In the genomic region with DNA sequence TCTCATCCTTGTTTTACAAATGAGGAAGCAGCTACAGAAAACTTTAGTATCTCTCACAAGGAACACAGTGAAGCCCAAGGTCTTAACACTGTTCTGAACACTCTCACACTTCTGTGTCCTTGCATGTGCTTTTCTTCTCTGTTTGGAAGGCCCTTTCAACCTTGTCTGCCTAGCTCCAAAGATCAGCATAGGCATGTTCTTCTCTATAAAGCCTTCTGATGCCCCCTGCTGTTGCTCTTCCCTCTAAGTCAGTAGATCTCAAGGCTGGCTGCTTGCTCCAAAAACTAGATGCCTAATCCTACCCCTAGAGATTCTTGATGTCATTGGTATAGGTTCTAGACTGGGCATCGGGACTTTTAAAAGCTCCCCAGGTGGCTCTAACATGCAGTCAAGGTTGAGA, we compare ENCODE assay signal across 1 cellular context.
A peak's percentile ranks its signal among the peaks of the same experiment; 100 is the strongest.
TF ChIP-seq lines count a peak whose summit lies in the region.

No MANE protein-coding gene starts in this region.

TF ChIP-seq in HepG2, 621 proteins besides CTCF, POLR2A, EP300 and RAD21:
- TF ChIP-seq, protein P1, sequence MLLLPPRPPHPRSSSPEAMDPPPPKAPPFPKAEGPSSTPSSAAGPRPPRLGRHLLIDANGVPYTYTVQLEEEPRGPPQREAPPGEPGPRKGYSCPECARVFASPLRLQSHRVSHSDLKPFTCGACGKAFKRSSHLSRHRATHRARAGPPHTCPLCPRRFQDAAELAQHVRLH (CRISPR knock-in tag; IDR thresholded peaks at IDR 0.05; ENCODE audit: borderline replicate concordance, low read depth) = no peak
- TF ChIP-seq ZNF678 (CRISPR knock-in tag; IDR thresholded peaks at IDR 0.05) = no peak
- TF ChIP-seq HNF4A (CRISPR knock-in tag; IDR thresholded peaks at IDR 0.05) = peak; percentile 65
- TF ChIP-seq RXRB (CRISPR knock-in tag; IDR thresholded peaks at IDR 0.05; ENCODE audit: borderline replicate concordance) = 0 out of 2 replicates have a peak, but pooled peaks have one; percentile 22
- peak; percentile 59; the same call in 1 of the 2 replicates for TF ChIP-seq GATAD2A (CRISPR knock-in tag; IDR thresholded peaks at IDR 0.05)
- TF ChIP-seq NCOA5 (CRISPR knock-in tag; IDR thresholded peaks at IDR 0.05) = no peak
- TF ChIP-seq, protein P2, sequence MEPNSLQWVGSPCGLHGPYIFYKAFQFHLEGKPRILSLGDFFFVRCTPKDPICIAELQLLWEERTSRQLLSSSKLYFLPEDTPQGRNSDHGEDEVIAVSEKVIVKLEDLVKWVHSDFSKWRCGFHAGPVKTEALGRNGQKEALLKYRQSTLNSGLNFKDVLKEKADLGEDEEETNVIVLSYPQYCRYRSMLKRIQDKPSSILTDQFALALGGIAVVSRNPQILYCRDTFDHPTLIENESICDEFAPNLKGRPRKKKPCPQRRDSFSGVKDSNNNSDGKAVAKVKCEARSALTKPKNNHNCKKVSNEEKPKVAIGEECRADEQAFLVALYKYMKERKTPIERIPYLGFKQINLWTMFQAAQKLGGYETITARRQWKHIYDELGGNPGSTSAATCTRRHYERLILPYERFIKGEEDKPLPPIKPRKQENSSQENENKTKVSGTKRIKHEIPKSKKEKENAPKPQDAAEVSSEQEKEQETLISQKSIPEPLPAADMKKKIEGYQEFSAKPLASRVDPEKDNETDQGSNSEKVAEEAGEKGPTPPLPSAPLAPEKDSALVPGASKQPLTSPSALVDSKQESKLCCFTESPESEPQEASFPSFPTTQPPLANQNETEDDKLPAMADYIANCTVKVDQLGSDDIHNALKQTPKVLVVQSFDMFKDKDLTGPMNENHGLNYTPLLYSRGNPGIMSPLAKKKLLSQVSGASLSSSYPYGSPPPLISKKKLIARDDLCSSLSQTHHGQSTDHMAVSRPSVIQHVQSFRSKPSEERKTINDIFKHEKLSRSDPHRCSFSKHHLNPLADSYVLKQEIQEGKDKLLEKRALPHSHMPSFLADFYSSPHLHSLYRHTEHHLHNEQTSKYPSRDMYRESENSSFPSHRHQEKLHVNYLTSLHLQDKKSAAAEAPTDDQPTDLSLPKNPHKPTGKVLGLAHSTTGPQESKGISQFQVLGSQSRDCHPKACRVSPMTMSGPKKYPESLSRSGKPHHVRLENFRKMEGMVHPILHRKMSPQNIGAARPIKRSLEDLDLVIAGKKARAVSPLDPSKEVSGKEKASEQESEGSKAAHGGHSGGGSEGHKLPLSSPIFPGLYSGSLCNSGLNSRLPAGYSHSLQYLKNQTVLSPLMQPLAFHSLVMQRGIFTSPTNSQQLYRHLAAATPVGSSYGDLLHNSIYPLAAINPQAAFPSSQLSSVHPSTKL (CRISPR knock-in tag; IDR thresholded peaks at IDR 0.05) = no peak
- TF ChIP-seq ZNF451 (CRISPR knock-in tag; IDR thresholded peaks at IDR 0.05) = no peak
- peak; percentile 91 for TF ChIP-seq SMC3 (IDR thresholded peaks at IDR 0.05; ENCODE audit: low read length)
- TF ChIP-seq ZNF792 (CRISPR knock-in tag; IDR thresholded peaks at IDR 0.05) = no peak
- peak; percentile 92 for TF ChIP-seq STAG1 (CRISPR knock-in tag; IDR thresholded peaks at IDR 0.05)
- TF ChIP-seq, protein P3, sequence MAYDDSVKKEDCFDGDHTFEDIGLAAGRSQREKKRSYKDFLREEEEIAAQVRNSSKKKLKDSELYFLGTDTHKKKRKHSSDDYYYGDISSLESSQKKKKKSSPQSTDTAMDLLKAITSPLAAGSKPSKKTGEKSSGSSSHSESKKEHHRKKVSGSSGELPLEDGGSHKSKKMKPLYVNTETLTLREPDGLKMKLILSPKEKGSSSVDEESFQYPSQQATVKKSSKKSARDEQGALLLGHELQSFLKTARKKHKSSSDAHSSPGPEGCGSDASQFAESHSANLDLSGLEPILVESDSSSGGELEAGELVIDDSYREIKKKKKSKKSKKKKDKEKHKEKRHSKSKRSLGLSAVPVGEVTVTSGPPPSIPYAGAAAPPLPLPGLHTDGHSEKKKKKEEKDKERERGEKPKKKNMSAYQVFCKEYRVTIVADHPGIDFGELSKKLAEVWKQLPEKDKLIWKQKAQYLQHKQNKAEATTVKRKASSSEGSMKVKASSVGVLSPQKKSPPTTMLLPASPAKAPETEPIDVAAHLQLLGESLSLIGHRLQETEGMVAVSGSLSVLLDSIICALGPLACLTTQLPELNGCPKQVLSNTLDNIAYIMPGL (CRISPR knock-in tag; IDR thresholded peaks at IDR 0.05; ENCODE audit: borderline replicate concordance in 1 of 2, low read depth in 1 of 2) = peak; percentile 49 to 69; a peak in 3 of 4 replicates
- no peak for TF ChIP-seq AGO2 (optimal IDR thresholded peaks at IDR 0.05; ENCODE audit: low read depth, low read length)
- TF ChIP-seq MED1 (CRISPR knock-in tag; IDR thresholded peaks at IDR 0.05) = peak; percentile 36
- TF ChIP-seq, protein P4, sequence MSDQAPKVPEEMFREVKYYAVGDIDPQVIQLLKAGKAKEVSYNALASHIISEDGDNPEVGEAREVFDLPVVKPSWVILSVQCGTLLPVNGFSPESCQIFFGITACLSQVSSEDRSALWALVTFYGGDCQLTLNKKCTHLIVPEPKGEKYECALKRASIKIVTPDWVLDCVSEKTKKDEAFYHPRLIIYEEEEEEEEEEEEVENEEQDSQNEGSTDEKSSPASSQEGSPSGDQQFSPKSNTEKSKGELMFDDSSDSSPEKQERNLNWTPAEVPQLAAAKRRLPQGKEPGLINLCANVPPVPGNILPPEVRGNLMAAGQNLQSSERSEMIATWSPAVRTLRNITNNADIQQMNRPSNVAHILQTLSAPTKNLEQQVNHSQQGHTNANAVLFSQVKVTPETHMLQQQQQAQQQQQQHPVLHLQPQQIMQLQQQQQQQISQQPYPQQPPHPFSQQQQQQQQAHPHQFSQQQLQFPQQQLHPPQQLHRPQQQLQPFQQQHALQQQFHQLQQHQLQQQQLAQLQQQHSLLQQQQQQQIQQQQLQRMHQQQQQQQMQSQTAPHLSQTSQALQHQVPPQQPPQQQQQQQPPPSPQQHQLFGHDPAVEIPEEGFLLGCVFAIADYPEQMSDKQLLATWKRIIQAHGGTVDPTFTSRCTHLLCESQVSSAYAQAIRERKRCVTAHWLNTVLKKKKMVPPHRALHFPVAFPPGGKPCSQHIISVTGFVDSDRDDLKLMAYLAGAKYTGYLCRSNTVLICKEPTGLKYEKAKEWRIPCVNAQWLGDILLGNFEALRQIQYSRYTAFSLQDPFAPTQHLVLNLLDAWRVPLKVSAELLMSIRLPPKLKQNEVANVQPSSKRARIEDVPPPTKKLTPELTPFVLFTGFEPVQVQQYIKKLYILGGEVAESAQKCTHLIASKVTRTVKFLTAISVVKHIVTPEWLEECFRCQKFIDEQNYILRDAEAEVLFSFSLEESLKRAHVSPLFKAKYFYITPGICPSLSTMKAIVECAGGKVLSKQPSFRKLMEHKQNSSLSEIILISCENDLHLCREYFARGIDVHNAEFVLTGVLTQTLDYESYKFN (CRISPR knock-in tag; conservative IDR thresholded peaks at IDR 0.05) = peak; percentile 41
- TF ChIP-seq FOXA3 (CRISPR knock-in tag; IDR thresholded peaks at IDR 0.05) = 0 out of 2 replicates have a peak, but pooled peaks have one; percentile 12
- TF ChIP-seq, protein P5, sequence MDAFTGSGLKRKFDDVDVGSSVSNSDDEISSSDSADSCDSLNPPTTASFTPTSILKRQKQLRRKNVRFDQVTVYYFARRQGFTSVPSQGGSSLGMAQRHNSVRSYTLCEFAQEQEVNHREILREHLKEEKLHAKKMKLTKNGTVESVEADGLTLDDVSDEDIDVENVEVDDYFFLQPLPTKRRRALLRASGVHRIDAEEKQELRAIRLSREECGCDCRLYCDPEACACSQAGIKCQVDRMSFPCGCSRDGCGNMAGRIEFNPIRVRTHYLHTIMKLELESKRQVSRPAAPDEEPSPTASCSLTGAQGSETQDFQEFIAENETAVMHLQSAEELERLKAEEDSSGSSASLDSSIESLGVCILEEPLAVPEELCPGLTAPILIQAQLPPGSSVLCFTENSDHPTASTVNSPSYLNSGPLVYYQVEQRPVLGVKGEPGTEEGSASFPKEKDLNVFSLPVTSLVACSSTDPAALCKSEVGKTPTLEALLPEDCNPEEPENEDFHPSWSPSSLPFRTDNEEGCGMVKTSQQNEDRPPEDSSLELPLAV (CRISPR knock-in tag; conservative IDR thresholded peaks at IDR 0.05; ENCODE audit: low read depth) = no peak
- TF ChIP-seq SOX13 (IDR thresholded peaks at IDR 0.05) = no peak
- 0 out of 4 replicates have a peak, but pooled peaks of 1 of the 2 experiments have one; percentile 12 for TF ChIP-seq SOX13 (CRISPR knock-in tag; conservative IDR thresholded peaks at IDR 0.05 in 1 of 2, IDR thresholded peaks at IDR 0.05 in 1 of 2)
- TF ChIP-seq ZSCAN31 (CRISPR knock-in tag; IDR thresholded peaks at IDR 0.05; ENCODE audit: low read depth) = no peak
- no peak for TF ChIP-seq SOX6 (IDR thresholded peaks at IDR 0.05)
- TF ChIP-seq SOX6 (CRISPR knock-in tag; IDR thresholded peaks at IDR 0.05) = 0 out of 2 replicates have a peak, but pooled peaks have one; percentile 9
- TF ChIP-seq, protein P6, sequence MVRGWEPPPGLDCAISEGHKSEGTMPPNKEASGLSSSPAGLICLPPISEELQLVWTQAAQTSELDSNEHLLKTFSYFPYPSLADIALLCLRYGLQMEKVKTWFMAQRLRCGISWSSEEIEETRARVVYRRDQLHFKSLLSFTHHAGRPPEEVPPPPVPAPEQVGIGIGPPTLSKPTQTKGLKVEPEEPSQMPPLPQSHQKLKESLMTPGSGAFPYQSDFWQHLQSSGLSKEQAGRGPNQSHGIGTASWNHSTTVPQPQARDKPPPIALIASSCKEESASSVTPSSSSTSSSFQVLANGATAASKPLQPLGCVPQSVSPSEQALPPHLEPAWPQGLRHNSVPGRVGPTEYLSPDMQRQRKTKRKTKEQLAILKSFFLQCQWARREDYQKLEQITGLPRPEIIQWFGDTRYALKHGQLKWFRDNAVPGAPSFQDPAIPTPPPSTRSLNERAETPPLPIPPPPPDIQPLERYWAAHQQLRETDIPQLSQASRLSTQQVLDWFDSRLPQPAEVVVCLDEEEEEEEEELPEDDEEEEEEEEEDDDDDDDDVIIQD (CRISPR knock-in tag; IDR thresholded peaks at IDR 0.05; ENCODE audit: low read depth) = peak; percentile 36; the same call in 1 of the 2 replicates
- TF ChIP-seq ZFX (CRISPR knock-in tag; IDR thresholded peaks at IDR 0.05; ENCODE audit: low read depth) = peak; percentile 42; the same call in 1 of the 2 replicates
- TF ChIP-seq ISL2 (CRISPR knock-in tag; IDR thresholded peaks at IDR 0.05) = no peak
- peak; percentile 42; the same call in 1 of the 2 replicates for TF ChIP-seq HNF4G (IDR thresholded peaks at IDR 0.05; ENCODE audit: borderline replicate concordance, low read depth, low read length)
- TF ChIP-seq HNF4G (CRISPR knock-in tag; IDR thresholded peaks at IDR 0.05; ENCODE audit: borderline replicate concordance, low read depth) = no peak
- no peak for TF ChIP-seq MAF1 (CRISPR knock-in tag; IDR thresholded peaks at IDR 0.05; ENCODE audit: borderline replicate concordance)
- TF ChIP-seq NAIF1 (CRISPR knock-in tag; IDR thresholded peaks at IDR 0.05; ENCODE audit: borderline replicate concordance) = no peak
- TF ChIP-seq KLF6 (CRISPR knock-in tag; IDR thresholded peaks at IDR 0.05) = 0 out of 2 replicates have a peak, but pooled peaks have one; percentile 51
- TF ChIP-seq SAP130 (CRISPR knock-in tag; IDR thresholded peaks at IDR 0.05; ENCODE audit: low read depth) = peak; percentile 32; the same call in 1 of the 2 replicates
- 0 out of 2 replicates have a peak, but pooled peaks have one; percentile 35 for TF ChIP-seq ERF (CRISPR knock-in tag; IDR thresholded peaks at IDR 0.05)
- TF ChIP-seq, protein P7, sequence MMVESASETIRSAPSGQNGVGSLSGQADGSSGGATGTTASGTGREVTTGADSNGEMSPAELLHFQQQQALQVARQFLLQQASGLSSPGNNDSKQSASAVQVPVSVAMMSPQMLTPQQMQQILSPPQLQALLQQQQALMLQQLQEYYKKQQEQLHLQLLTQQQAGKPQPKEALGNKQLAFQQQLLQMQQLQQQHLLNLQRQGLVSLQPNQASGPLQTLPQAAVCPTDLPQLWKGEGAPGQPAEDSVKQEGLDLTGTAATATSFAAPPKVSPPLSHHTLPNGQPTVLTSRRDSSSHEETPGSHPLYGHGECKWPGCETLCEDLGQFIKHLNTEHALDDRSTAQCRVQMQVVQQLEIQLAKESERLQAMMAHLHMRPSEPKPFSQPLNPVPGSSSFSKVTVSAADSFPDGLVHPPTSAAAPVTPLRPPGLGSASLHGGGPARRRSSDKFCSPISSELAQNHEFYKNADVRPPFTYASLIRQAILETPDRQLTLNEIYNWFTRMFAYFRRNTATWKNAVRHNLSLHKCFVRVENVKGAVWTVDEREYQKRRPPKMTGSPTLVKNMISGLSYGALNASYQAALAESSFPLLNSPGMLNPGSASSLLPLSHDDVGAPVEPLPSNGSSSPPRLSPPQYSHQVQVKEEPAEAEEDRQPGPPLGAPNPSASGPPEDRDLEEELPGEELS (CRISPR knock-in tag; IDR thresholded peaks at IDR 0.05) = 0 out of 2 replicates have a peak, but pooled peaks have one; percentile 25
- TF ChIP-seq, protein P8, sequence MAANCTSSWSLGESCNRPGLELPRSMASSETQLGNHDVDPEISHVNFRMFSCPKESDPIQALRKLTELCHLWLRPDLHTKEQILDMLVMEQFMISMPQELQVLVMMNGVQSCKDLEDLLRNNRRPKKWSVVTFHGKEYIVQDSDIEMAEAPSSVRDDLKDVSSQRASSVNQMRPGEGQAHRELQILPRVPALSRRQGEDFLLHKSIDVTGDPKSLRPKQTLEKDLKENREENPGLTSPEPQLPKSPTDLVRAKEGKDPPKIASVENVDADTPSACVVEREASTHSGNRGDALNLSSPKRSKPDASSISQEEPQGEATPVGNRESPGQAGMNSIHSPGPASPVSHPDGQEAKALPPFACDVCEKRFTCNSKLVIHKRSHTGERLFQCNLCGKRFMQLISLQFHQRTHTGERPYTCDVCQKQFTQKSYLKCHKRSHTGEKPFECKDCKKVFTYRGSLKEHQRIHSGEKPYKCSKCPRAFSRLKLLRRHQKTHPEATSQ (CRISPR knock-in tag; IDR thresholded peaks at IDR 0.05; ENCODE audit: borderline replicate concordance) = no peak
- TF ChIP-seq TCF7L2 (IDR thresholded peaks at IDR 0.05; ENCODE audit: low read depth, low read length) = no peak
- TF ChIP-seq ZNF570 (CRISPR knock-in tag; IDR thresholded peaks at IDR 0.05; ENCODE audit: borderline replicate concordance) = no peak
- no peak for TF ChIP-seq TCF12 (IDR thresholded peaks at IDR 0.05)
- TF ChIP-seq TCF12 (CRISPR knock-in tag; IDR thresholded peaks at IDR 0.05) = no peak
